ENCODE assay signal across 9 cellular contexts in the genomic region with DNA sequence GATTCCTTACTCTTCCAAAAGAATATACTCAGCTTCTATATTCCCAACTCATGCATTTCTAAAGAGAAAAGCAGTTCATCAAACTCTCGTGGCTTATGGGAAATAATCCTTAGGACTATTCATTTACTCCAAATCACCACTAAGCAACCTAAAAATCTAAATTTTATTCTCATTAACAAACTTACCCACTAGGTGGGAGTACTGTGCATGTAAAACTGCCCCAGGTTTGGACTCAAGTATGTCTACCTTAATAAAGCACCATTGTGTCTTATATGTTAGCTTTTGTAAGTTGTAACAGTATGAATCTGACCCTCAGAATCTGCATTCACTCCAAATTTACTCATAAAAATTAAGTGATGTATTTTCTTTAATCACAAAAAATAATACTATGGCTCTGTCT. TPM values are rescaled to one million over a fixed set of nuclear protein-coding genes. Genes with fewer than 3 reads are reported as not detected.
A peak's percentile ranks its signal among the peaks of the same experiment; 100 is the strongest.
DNase-seq lines count a peak whose midpoint lies in the region; ATAC-seq and TF ChIP-seq lines count a peak whose summit lies in the region.
"Had no signal": no experiment of that assay in that cellular context is flagged by ENCODE, and none has a peak within 500 bp of the region (broad histone marks: within the 10 kb centered on the region; RNA-seq: fewer than 3 reads in every experiment).

No MANE protein-coding gene starts in this region.

- H4K91ac ChIP-seq in IMR-90 (ENCODE audit: insufficient read depth, low read depth, low read length): peak overlapping the region; percentile 76; the same call in 1 of the 2 replicates

- peaks cover 11% of the 10 kb centered on the region; the same call in 1 of the 2 replicates for H3K4me1 ChIP-seq in IMR-90 (ENCODE audit: control insufficient read depth, insufficient read depth, low read length)

- in situ Hi-C loops in IMR-90 (cut with MboI; ENCODE audit: low sequenced_read_pairs) (no loop called here), astrocyte of the cerebellum (cut with HindIII; ENCODE audit: low sequenced_read_pairs) (no loop called here)

- intact Hi-C loops in IMR-90 (cut with micrococcal nuclease): no loop called here

- H2BK120ac ChIP-seq in IMR-90 (ENCODE audit: low read depth, low read length): peak overlapping the region; percentile 84

- H3K23ac ChIP-seq in IMR-90 (ENCODE audit: low read depth, low read length): peak overlapping the region; percentile 25; the same call in 1 of the 2 replicates

- peak overlapping the region; percentile 71; the same call in 1 of the 2 replicates for H3K56ac ChIP-seq in IMR-90 (ENCODE audit: extremely low read depth, insufficient read depth, low read length)

- H3K9me1 ChIP-seq in IMR-90 (ENCODE audit: insufficient read depth, low read length): 0 out of 2 replicates have a peak, but pooled peaks cover 2% of the 10 kb centered on the region

- ATAC-seq in IMR-90 (ENCODE audit: low read depth) (peak; percentile 62), GM19452 (IDR thresholded peaks at IDR 0.05; ENCODE audit: unreplicated experiment) (no peak)
- no peak for ATAC-seq in stimulated activated effector memory CD8-positive, alpha-beta T cell treated with anti-CD3 and anti-CD28 coated beads, Interleukin-12 subunit alpha, Interleukin-12 subunit beta, amount 100 ng/mL, for 72 hours

- peaks cover 5% of the 10 kb centered on the region for H3K36me3 ChIP-seq in IMR-90 (ENCODE audit: control insufficient read depth, insufficient read depth, low read length)

- TF ChIP-seq RAD21 in IMR-90 (IDR thresholded peaks at IDR 0.05; ENCODE audit: low read length): peak; percentile 51

- peaks cover 34% of the 10 kb centered on the region for H3K36me3 Mint-ChIP-seq in nephron (ENCODE audit: low read depth)
- peaks cover 63% of the 10 kb centered on the region for H3K36me3 Mint-ChIP-seq in stimulated activated effector memory CD8-positive, alpha-beta T cell treated with anti-CD3 and anti-CD28 coated beads, Interleukin-12 subunit alpha, Interleukin-12 subunit beta, amount 100 ng/mL, for 72 hours

- peaks cover 4 to 9% of the 10 kb centered on the region in 2 experiments; a peak in 3 of 4 replicates for H3K79me1 ChIP-seq in IMR-90 (ENCODE audit: low read depth in 1 of 2, low read length in 2 of 2)

- no peak for TF ChIP-seq POLR2A in IMR-90 (IDR thresholded peaks at IDR 0.05; ENCODE audit: low read depth, low read length)

- H3K27ac Mint-ChIP-seq in nephron: no peak overlapping the region
- no peak overlapping the region for H3K27ac Mint-ChIP-seq in stimulated activated effector memory CD8-positive, alpha-beta T cell treated with anti-CD3 and anti-CD28 coated beads, Interleukin-12 subunit alpha, Interleukin-12 subunit beta, amount 100 ng/mL, for 72 hours
- H3K27ac Mint-ChIP-seq: activated T-helper 1 cell treated with anti-CD3 and anti-CD28 coated beads, Interleukin-12 subunit alpha, Interleukin-12 subunit beta, Interleukin-2, Interleukin-4 antibody, amounts not matched to agents 30 ng/mL and 10 ng/mL and 1 ng/mL, durations not matched to agents 14 hours and 24 hours and 36 hours had no signal

- dilution Hi-C loops in IMR-90 (cut with HindIII; ENCODE audit: low sequenced_read_pairs, unreplicated experiment): no loop called here

- POLR2A ChIA-PET in IMR-90 (lab: Charles Lee; ENCODE audit: unreplicated experiment): no interaction called here

- no peak overlapping the region for H2AFZ ChIP-seq in IMR-90 (replicated peaks; ENCODE audit: low read length, poor library complexity)

- H3K4me3 ChIP-seq in IMR-90 (ENCODE audit: insufficient read depth, low read depth, low read length): no peak overlapping the region
- no peak overlapping the region for H3K4me3 ChIP-seq in astrocyte of the cerebellum (ENCODE audit: low read depth, low read length)

- peak overlapping the region; percentile 65; the same call in 1 of the 2 replicates for H3K4ac ChIP-seq in IMR-90 (ENCODE audit: low read depth, low read length)

- peak overlapping the region; percentile 78 for H2BK20ac ChIP-seq in IMR-90 (ENCODE audit: low read depth, low read length)

- BruUV-seq in IMR-90 (replicated peaks; lab: Mats Ljungman, UMichigan): no TSS peak

- CTCF ChIA-PET in IMR-90 (lab: Yijun Ruan, JAX): interaction anchor here (0.6 to 1.5 kb wide), 5 partner anchors 8 to 72 kb away, joined by 3 to 8 read pairs (median 3); no protein-coding TSS in a partner anchor

- no peaks in the 10 kb centered on the region; the same call in 1 of the 2 replicates for H3K9me3 ChIP-seq in IMR-90 (ENCODE audit: control insufficient read depth, insufficient read depth, low read length)

- WGBS in IMR-90 (ENCODE audit: extremely low coverage in 2 of 2, insufficient read length in 1 of 2), 2 experiments: no CpG with 5 or more reads among the region's 1 CpG

- peak overlapping the region; percentile 86 for H2BK5ac ChIP-seq in IMR-90 (ENCODE audit: low read depth, low read length, poor library complexity, severe bottlenecking)

- H2AK9ac ChIP-seq in IMR-90 (replicated peaks; ENCODE audit: low read depth, low read length, poor library complexity): no peak overlapping the region

- H3K27me3 ChIP-seq in IMR-90 (ENCODE audit: control insufficient read depth, insufficient read depth, low read length): no peaks in the 10 kb centered on the region
- H3K27me3 ChIP-seq: neutrophil had no signal

- peak overlapping the region; percentile 3; the same call in 1 of the 3 replicates for H2BK15ac ChIP-seq in IMR-90 (ENCODE audit: low read depth, low read length)

- H3K9me3 Mint-ChIP-seq in nephron: peaks cover 6% of the 10 kb centered on the region
- peaks cover 5% of the 10 kb centered on the region for H3K9me3 Mint-ChIP-seq in stimulated activated effector memory CD8-positive, alpha-beta T cell treated with anti-CD3 and anti-CD28 coated beads, Interleukin-12 subunit alpha, Interleukin-12 subunit beta, amount 100 ng/mL, for 72 hours

- DNase-seq in IMR-90 (peak; percentile 59), astrocyte of the cerebellum (ENCODE audit: low read depth) (peak; percentile 29), NCI-H1417 (lab: John Stamatoyannopoulos, UW) (no peak)
- no peak for DNase-seq in stimulated activated effector memory CD8-positive, alpha-beta T cell treated with anti-CD3 and anti-CD28 coated beads, Interleukin-12 subunit alpha, Interleukin-12 subunit beta, amount 100 ng/mL, for 72 hours (ENCODE audit: low spot score in 2 of 2)

- H2AK5ac ChIP-seq in IMR-90 (ENCODE audit: low read depth, low read length): no peak overlapping the region

- no peak overlapping the region for H3K4me2 ChIP-seq in IMR-90 (ENCODE audit: low read depth, low read length)

- no peaks in the 10 kb centered on the region for H3K27me3 Mint-ChIP-seq in nephron (ENCODE audit: low read depth)

- peak overlapping the region; percentile 47; the same call in 1 of the 2 replicates for H4K5ac ChIP-seq in IMR-90 (ENCODE audit: low read depth, low read length)

- H4K20me1 ChIP-seq in IMR-90 (ENCODE audit: insufficient read depth, low read length): no peaks in the 10 kb centered on the region

- no peak overlapping the region for H3K27ac ChIP-seq in IMR-90 (ENCODE audit: insufficient read depth, low read length)
- H3K27ac ChIP-seq: neutrophil had no signal

- H3K18ac ChIP-seq in IMR-90 (ENCODE audit: low read depth, low read length): peak overlapping the region; percentile 75; the same call in 1 of the 2 replicates

- peak overlapping the region; percentile 67 to 68 for H4K8ac ChIP-seq in IMR-90 (ENCODE audit: low read depth in 2 of 2, low read length in 2 of 2)

- H3K14ac ChIP-seq in IMR-90 (replicated peaks; ENCODE audit: low read depth, low read length): peak overlapping the region; percentile 32; the same call in 1 of the 2 replicates

- H3K4me3 Mint-ChIP-seq in nephron: no peak overlapping the region
- no peak overlapping the region for H3K4me3 Mint-ChIP-seq in stimulated activated effector memory CD8-positive, alpha-beta T cell treated with anti-CD3 and anti-CD28 coated beads, Interleukin-12 subunit alpha, Interleukin-12 subunit beta, amount 100 ng/mL, for 72 hours
- H3K4me3 Mint-ChIP-seq: activated T-helper 1 cell treated with anti-CD3 and anti-CD28 coated beads, Interleukin-12 subunit alpha, Interleukin-12 subunit beta, Interleukin-2, Interleukin-4 antibody, amounts not matched to agents 30 ng/mL and 10 ng/mL and 1 ng/mL, durations not matched to agents 14 hours and 24 hours and 36 hours had no signal

- peak overlapping the region; percentile 18; the same call in 1 of the 2 replicates for H3K9ac ChIP-seq in IMR-90 (ENCODE audit: low read depth, low read length)

- no peaks in the 10 kb centered on the region for H3K4me1 Mint-ChIP-seq in nephron
- no peaks in the 10 kb centered on the region for H3K4me1 Mint-ChIP-seq in stimulated activated effector memory CD8-positive, alpha-beta T cell treated with anti-CD3 and anti-CD28 coated beads, Interleukin-12 subunit alpha, Interleukin-12 subunit beta, amount 100 ng/mL, for 72 hours

- TF ChIP-seq CTCF in GM12874 (IDR thresholded peaks at IDR 0.05; ENCODE audit: insufficient read depth, low read depth, low read length): peak; percentile 22; the same call in 1 of the 2 replicates
- peak; percentile 50 for TF ChIP-seq CTCF in IMR-90 (conservative IDR thresholded peaks at IDR 0.05; ENCODE audit: low read depth, low read length)
- peak; percentile 53 for TF ChIP-seq CTCF in astrocyte of the cerebellum (IDR thresholded peaks at IDR 0.05; ENCODE audit: low read depth, low read length, missing control alignments)
- TF ChIP-seq CTCF in nephron (IDR thresholded peaks at IDR 0.05; ENCODE audit: unreplicated experiment in 3 of 3): peak in 2 of 3 experiments; percentile 37 to 43

TF ChIP-seq in IMR-90, 13 proteins besides CTCF, POLR2A, EP300 and RAD21:
- TF ChIP-seq SMC3 (IDR thresholded peaks at IDR 0.05; ENCODE audit: low read depth, low read length): peak; percentile 25; the same call in 1 of the 2 replicates
- TF ChIP-seq, protein P1, sequence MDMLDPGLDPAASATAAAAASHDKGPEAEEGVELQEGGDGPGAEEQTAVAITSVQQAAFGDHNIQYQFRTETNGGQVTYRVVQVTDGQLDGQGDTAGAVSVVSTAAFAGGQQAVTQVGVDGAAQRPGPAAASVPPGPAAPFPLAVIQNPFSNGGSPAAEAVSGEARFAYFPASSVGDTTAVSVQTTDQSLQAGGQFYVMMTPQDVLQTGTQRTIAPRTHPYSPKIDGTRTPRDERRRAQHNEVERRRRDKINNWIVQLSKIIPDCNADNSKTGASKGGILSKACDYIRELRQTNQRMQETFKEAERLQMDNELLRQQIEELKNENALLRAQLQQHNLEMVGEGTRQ (IDR thresholded peaks at IDR 0.05; ENCODE audit: low read depth, low read length): no peak
- no peak for TF ChIP-seq MXI1 (IDR thresholded peaks at IDR 0.05; ENCODE audit: borderline replicate concordance, low read depth, low read length)
- no peak for TF ChIP-seq MAFK (IDR thresholded peaks at IDR 0.05; ENCODE audit: low read depth, low read length)
- TF ChIP-seq CEBPB (IDR thresholded peaks at IDR 0.05; ENCODE audit: low read depth, low read length): no peak
- no peak for TF ChIP-seq BHLHE40 (IDR thresholded peaks at IDR 0.05; ENCODE audit: low read depth, low read length)

RNA-seq across cellular contexts. Expression of a gene that starts 25.3 kb away (rescaled TPM):
- total RNA-seq in IMR-90 (2012; rRNA removed): 17.2 and 22.2 TPM in 2 replicates
- 6.9 and 8.2 TPM in 2 replicates for polyA plus RNA-seq in IMR-90 (2012; rRNA removed)
- 1.3 and 1.8 TPM in 2 replicates for polyA plus RNA-seq in IMR-90 (2012; cell fraction: cytosol; rRNA removed)
- 5.3 and 13.9 TPM in 2 replicates for polyA plus RNA-seq in IMR-90 (2012; cell fraction: nucleus; rRNA removed; ENCODE audit: low replicate concordance)

Comparison
In these comparisons a context has a peak if more than half of its experiments do, and no peak if none do; other contexts are left out.
1. DNase-seq: peak in IMR-90 (single experiment) and astrocyte of the cerebellum (single experiment); none in stimulated activated effector memory CD8-positive, alpha-beta T cell treated with anti-CD3 and anti-CD28 coated beads, Interleukin-12 subunit alpha, Interleukin-12 subunit beta, amount 100 ng/mL, for 72 hours (0 of 2) and NCI-H1417 (0 of 3).
2. Peak in every context shown above with its lines, with median percentiles within 50 percentile points of each other: CTCF ChIP-seq.